Comparison of ENCODE assay signal across 11 cellular contexts in the genomic region with DNA sequence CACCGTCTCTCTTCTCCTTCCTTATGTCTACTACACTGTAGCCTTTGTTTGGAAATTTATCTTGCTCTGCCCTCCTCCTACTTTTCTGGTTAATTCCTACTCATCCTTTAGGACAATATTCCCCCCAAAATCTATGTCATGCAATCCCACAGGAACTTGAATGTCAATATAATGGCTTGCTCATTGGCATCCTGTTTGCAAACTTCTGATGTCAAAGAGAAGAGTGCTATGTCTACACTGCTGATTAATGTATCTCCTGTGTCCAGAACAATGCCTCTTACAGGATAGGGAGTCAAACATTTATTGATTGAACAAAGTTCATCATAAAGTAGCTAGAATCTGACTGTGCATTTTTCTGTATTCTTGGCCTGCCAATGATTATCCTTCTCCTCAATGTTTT. TPM values are rescaled to one million over a fixed set of nuclear protein-coding genes. Genes with fewer than 3 reads are reported as not detected.
"Had no signal": no experiment of that assay in that cellular context is flagged by ENCODE, and none has a peak within 500 bp of the region (broad histone marks: within the 10 kb centered on the region; RNA-seq: fewer than 3 reads in every experiment).

No MANE protein-coding gene starts in this region.

- FAIRE-seq: K562 had no signal

- H3K4me3 Mint-ChIP-seq: HFFc6 had no signal

- H3K27ac ChIP-seq: GM23248, HL-60 had no signal

- H3K27ac Mint-ChIP-seq: HFFc6 had no signal

- H2AFZ ChIP-seq: GM23248 had no signal

- H3K4me1 ChIP-seq: HAP-1 had no signal

- DNase-seq: GM23248, GOT3, H7, HFFc6, IMR-90, KG1 had no signal

- H3K9ac ChIP-seq: GM23248 had no signal

- H3K9me3 Mint-ChIP-seq: HFFc6 had no signal

- H3K9me3 ChIP-seq: HAP-1 had no signal

- H3K4me3 ChIP-seq: GM23248, HAP-1, K562 had no signal

- ATAC-seq: HCT116, K562 had no signal

- H3K36me3 ChIP-seq: HAP-1 had no signal

RNA-seq across cellular contexts. Expression of a gene that starts 22.8 kb away (rescaled TPM):
- total RNA-seq: GM23248, H4, H7, HFFc6, IMR-90, K562 had no signal
- polyA plus RNA-seq: GM23248, IMR-90, K562 had no signal
